In genomic region chr11:120715239-120715638, GRCh38 we compare ENCODE assay signal across 1 cellular context.
TF ChIP-seq lines count a peak whose summit lies in the region.

No MANE protein-coding gene starts in this region.

TF ChIP-seq in GM23338, 12 proteins besides CTCF, POLR2A, EP300 and RAD21 (continued from another document):
- no peak for TF ChIP-seq ZNF462 (CRISPR knock-in tag; IDR thresholded peaks at IDR 0.05)
- no peak for TF ChIP-seq ZNF114 (CRISPR knock-in tag; IDR thresholded peaks at IDR 0.05)
- no peak for TF ChIP-seq POLR2AphosphoS5 (IDR thresholded peaks at IDR 0.05; ENCODE audit: low read depth)
- TF ChIP-seq ZNF331 (CRISPR knock-in tag; IDR thresholded peaks at IDR 0.05; ENCODE audit: low read depth): no peak
- no peak for TF ChIP-seq STAT1 (IDR thresholded peaks at IDR 0.05; ENCODE audit: unreplicated experiment)
TF ChIP-seq in GM23338: peak in this region for 0.
